ENCODE assay signal across 16 cellular contexts in the genomic region with DNA sequence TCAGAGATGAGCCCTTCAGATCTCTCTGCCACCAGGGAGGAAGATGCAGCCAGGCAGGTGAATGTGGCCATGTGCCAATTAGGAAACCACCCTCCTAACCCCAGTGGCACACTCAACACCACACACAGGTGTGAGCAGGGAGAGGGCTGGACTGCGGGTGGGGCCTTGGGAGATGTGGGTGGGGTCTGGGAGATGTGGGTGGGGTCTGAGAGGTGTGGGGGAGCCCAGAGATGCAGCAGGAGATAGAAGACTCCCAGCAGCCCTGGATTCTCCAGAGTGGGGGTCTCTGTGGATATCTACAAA.
"Had no signal": no experiment of that assay in that cellular context is flagged by ENCODE, and none has a peak within 500 bp of the region (broad histone marks: within the 10 kb centered on the region; RNA-seq: fewer than 3 reads in every experiment).

No MANE protein-coding gene starts in this region.

- H3K4me3 ChIP-seq: dorsolateral prefrontal cortex, heart left ventricle, testis, tibial nerve, upper lobe of right lung, vagina had no signal

- H3K36me3 ChIP-seq: heart left ventricle, upper lobe of right lung, vagina had no signal

- H3K4me1 ChIP-seq: heart left ventricle, testis, tibial nerve, upper lobe of right lung, vagina had no signal

- H3K27ac ChIP-seq: dorsolateral prefrontal cortex, heart left ventricle, testis, tibial nerve, upper lobe of right lung, vagina had no signal

- H3K27me3 ChIP-seq: heart left ventricle, testis, tibial nerve, vagina had no signal

- ATAC-seq: esophagus mucosa; heart left ventricle; sciatic nerve; stimulated activated naive B cell treated with anti-CD40 and anti-IgM and Interleukin-4, amounts not matched to agents 10 μg/mL and 1 μg/mL and 100 μg/mL, for 72 hours; stimulated activated naive CD8-positive, alpha-beta T cell treated with anti-CD3 and anti-CD28 coated beads, Interleukin-15, amount 100 ng/mL, for 72 hours; upper lobe of right lung had no signal

- H3K9me3 ChIP-seq: testis, upper lobe of right lung, vagina had no signal

- DNase-seq: dorsolateral prefrontal cortex; effector memory CD4-positive, alpha-beta T cell; hippocampal formation; mesendoderm; naive B cell; stimulated activated CD4-positive, alpha-beta T cell treated with anti-CD3 and anti-CD28 coated beads, Interleukin-2, amount 100 ng/mL, for 24 hours; stimulated activated CD4-positive, alpha-beta T cell treated with anti-CD3 and anti-CD28 coated beads, Interleukin-4, amount 100 ng/mL, for 4 hours; stimulated activated naive B cell treated with anti-CD40 and anti-IgM and Interleukin-4, amounts not matched to agents 10 μg/mL and 1 μg/mL and 100 μg/mL, for 72 hours; stimulated activated naive CD8-positive, alpha-beta T cell treated with anti-CD3 and anti-CD28 coated beads, Interleukin-15, amount 100 ng/mL, for 72 hours; testis; upper lobe of right lung had no signal
